Comparison of ENCODE assay signal across 12 cellular contexts in the genomic region with DNA sequence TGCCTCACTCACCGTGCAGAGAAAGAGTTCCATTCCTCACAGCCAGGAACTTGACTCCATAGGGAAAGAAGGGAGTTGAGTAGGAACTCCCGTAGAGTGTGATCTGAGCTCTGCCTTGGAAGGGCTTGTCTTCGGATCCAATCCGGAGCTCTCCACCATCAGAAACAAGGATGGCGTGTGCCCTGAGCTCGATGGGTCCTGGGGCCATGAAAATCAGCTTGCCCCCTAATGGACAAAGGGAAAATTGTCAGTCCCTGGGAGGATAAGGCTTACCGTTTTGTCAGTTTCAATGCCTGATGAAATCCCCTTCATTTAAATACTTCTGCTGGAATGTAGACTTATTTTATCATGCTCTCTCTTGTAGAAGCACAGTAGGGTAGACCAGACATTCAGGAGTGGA.
DNase-seq lines count a peak whose midpoint lies in the region; ATAC-seq, FAIRE-seq and TF ChIP-seq lines count a peak whose summit lies in the region.
"Had no signal": no experiment of that assay in that cellular context is flagged by ENCODE, and none has a peak within 500 bp of the region (broad histone marks: within the 10 kb centered on the region; RNA-seq: fewer than 3 reads in every experiment).

No MANE protein-coding gene starts in this region.

- no peak overlapping the region for H3K4ac ChIP-seq in mesenchymal stem cell (ENCODE audit: low read depth in 1 of 2, low read length in 2 of 2)

- H3K4me1 ChIP-seq in A673 (ENCODE audit: insufficient read depth, low read length, poor library complexity, severe bottlenecking), result no peaks in the 10 kb centered on the region
- H3K4me1 ChIP-seq in mesenchymal stem cell (ENCODE audit: control insufficient read depth, insufficient read depth, low read depth, low read length), result no peaks in the 10 kb centered on the region
- peaks cover 0 to 5% (median 0%) of the 10 kb centered on the region in 4 donors for H3K4me1 ChIP-seq in stomach

- H3K4me2 ChIP-seq in mesenchymal stem cell (ENCODE audit: low read length, poor library complexity, severe bottlenecking), result no peak overlapping the region

- no TSS peak for BruUV-seq in A673 (replicated peaks; lab: Mats Ljungman, UMichigan)

- no peak overlapping the region for H3K23ac ChIP-seq in mesenchymal stem cell (ENCODE audit: low read length in 2 of 2)

- H3K14ac ChIP-seq in mesenchymal stem cell (ENCODE audit: low read length in 2 of 2), result no peak overlapping the region

- DNase-seq in A673 (ENCODE audit: low spot score) (peak; percentile 43), LNCaP clone FGC (ENCODE audit: low read depth) (no peak), bronchial epithelial cell (ENCODE audit: low read depth) (peak; percentile 5), HTR-8/SVneo (ENCODE audit: insufficient read length, low spot score) (no peak), mesenchymal stem cell (no peak), stomach (no peak)
- DNase-seq: activated CD8-positive, alpha-beta T cell treated with anti-CD3 and anti-CD28 coated beads, Interleukin-2, amount 10 ng/mL, durations not matched to agents 7 days and 5 days; CD4-positive, alpha-beta T cell; NCI-H226 had no signal

- intact Hi-C loops in A673 (cut with micrococcal nuclease; ENCODE audit: unreplicated experiment) (no loop called here), stomach (cut with DNase I; ENCODE audit: low total_unique reads) (no loop called here)

- H3K4me3 ChIP-seq in A673 (ENCODE audit: low read depth, low read length, poor library complexity, severe bottlenecking) (no peak overlapping the region), LNCaP clone FGC (ENCODE audit: low read depth, low read length) (no peak overlapping the region), bronchial epithelial cell (ENCODE audit: low read depth, low read length) (no peak overlapping the region), mesenchymal stem cell (ENCODE audit: insufficient read depth in 1 of 2, low read depth in 1 of 2, low read length in 2 of 2) (no peak overlapping the region), stomach (no peak overlapping the region)
- H3K4me3 ChIP-seq: lung had no signal

- ATAC-seq in GM18868 (IDR thresholded peaks at IDR 0.05; ENCODE audit: unreplicated experiment) (peak; percentile 64), HG03196 (IDR thresholded peaks at IDR 0.05; ENCODE audit: unreplicated experiment) (no peak)
- ATAC-seq: activated CD8-positive, alpha-beta T cell treated with anti-CD3 and anti-CD28 coated beads, Interleukin-2, amount 10 ng/mL, durations not matched to agents 7 days and 5 days had no signal

- H2BK12ac ChIP-seq in mesenchymal stem cell (ENCODE audit: low read length in 2 of 2), result no peak overlapping the region

- CTCF ChIA-PET in A673 (lab: Charles Lee), result interaction anchor here (0.5 kb wide), 1 partner anchor 318 kb away, joined by 3 read pairs; no protein-coding TSS in a partner anchor

- TF ChIP-seq POLR2A in stomach (IDR thresholded peaks at IDR 0.05), result no peak

- H4K8ac ChIP-seq in mesenchymal stem cell (ENCODE audit: low read length), result no peak overlapping the region

- H3K36me3 ChIP-seq in A673 (ENCODE audit: insufficient read depth, low read length, poor library complexity, severe bottlenecking) (no peaks in the 10 kb centered on the region), bronchial epithelial cell (ENCODE audit: control insufficient read depth, insufficient read depth, low read length) (no peaks in the 10 kb centered on the region), mesenchymal stem cell (ENCODE audit: control insufficient read depth in 1 of 2, insufficient read depth in 2 of 2, low read depth in 1 of 2, low read length in 2 of 2) (no peaks in the 10 kb centered on the region), stomach (no peaks in the 10 kb centered on the region)

- FAIRE-seq in bronchial epithelial cell (lab: Jason Lieb, UNC) (no peak), HTR-8/SVneo (lab: Jason Lieb, UNC) (no peak)

- no peak overlapping the region for H2BK5ac ChIP-seq in mesenchymal stem cell (ENCODE audit: low read depth, low read length, poor library complexity, severe bottlenecking)

- H3K27me3 ChIP-seq in A673 (replicated peaks; ENCODE audit: insufficient read depth, low read depth, low read length, poor library complexity) (no peaks in the 10 kb centered on the region), bronchial epithelial cell (ENCODE audit: control insufficient read depth, insufficient read depth, low read length) (no peaks in the 10 kb centered on the region), mesenchymal stem cell (ENCODE audit: control insufficient read depth in 1 of 2, insufficient read depth in 1 of 2, low read length in 2 of 2) (no peaks in the 10 kb centered on the region), stomach (no peaks in the 10 kb centered on the region)

- no peak overlapping the region for H3K18ac ChIP-seq in mesenchymal stem cell (ENCODE audit: low read depth in 1 of 2, low read length in 2 of 2)

- H3K9me3 ChIP-seq in A673 (ENCODE audit: low read depth, low read length, poor library complexity, severe bottlenecking), result no peaks in the 10 kb centered on the region
- H3K9me3 ChIP-seq in mesenchymal stem cell (ENCODE audit: control insufficient read depth, low read length), result no peaks in the 10 kb centered on the region
- H3K9me3 ChIP-seq in stomach, result no peaks in the 10 kb centered on the region

- no peak overlapping the region for H2AFZ ChIP-seq in mesenchymal stem cell (ENCODE audit: low read depth, low read length)

- peak; percentile 52; the same call in 1 of the 2 replicates for TF ChIP-seq CTCF in A673 (conservative IDR thresholded peaks at IDR 0.05; ENCODE audit: low read depth, low read length)
- TF ChIP-seq CTCF in LNCaP clone FGC (IDR thresholded peaks at IDR 0.05; ENCODE audit: control insufficient read depth, extremely low read depth, insufficient read depth), result peak; percentile 53
- TF ChIP-seq CTCF in bronchial epithelial cell (IDR thresholded peaks at IDR 0.05; ENCODE audit: insufficient read depth, low read length, severe bottlenecking), result peak; percentile 38
- TF ChIP-seq CTCF in stomach (IDR thresholded peaks at IDR 0.05), result no peak

- H3K27ac ChIP-seq in A673 (ENCODE audit: low read depth, low read length, poor library complexity, severe bottlenecking) (no peak overlapping the region), mesenchymal stem cell (ENCODE audit: low read length, poor library complexity, severe bottlenecking) (no peak overlapping the region), stomach (no peak overlapping the region)

- H2AK5ac ChIP-seq in mesenchymal stem cell (ENCODE audit: low read length, severe bottlenecking), result no peak overlapping the region

- TF ChIP-seq EP300 in stomach (IDR thresholded peaks at IDR 0.05), result no peak

- H2BK15ac ChIP-seq in mesenchymal stem cell (ENCODE audit: low read depth, poor library complexity, severe bottlenecking), result no peak overlapping the region

- POLR2A ChIA-PET in A673 (lab: Charles Lee; ENCODE audit: low non-redundant PET), result no interaction called here

- no peaks in the 10 kb centered on the region for H3K79me1 ChIP-seq in mesenchymal stem cell (replicated peaks; ENCODE audit: low read length, poor library complexity, severe bottlenecking)

- no peak overlapping the region for H2BK120ac ChIP-seq in mesenchymal stem cell (ENCODE audit: low read depth, low read length)

- no peak overlapping the region for H3K9ac ChIP-seq in mesenchymal stem cell (ENCODE audit: low read length)

- 56% methylated on average over 7 of the region's 7 CpGs for WGBS in mesenchymal stem cell
- 57 to 80% (median 77%) methylated on average over 7 of the region's 7 CpGs for WGBS in stomach, 5 donors

- no peak overlapping the region for H4K91ac ChIP-seq in mesenchymal stem cell (ENCODE audit: low read length)

Comparison
In these comparisons a context has a peak if more than half of its experiments do, and no peak if none do; other contexts are left out.
1. DNase-seq: peak in A673 (single experiment) and bronchial epithelial cell (single experiment); none in LNCaP clone FGC (single experiment), HTR-8/SVneo (single experiment), mesenchymal stem cell (single experiment) and stomach (single experiment).
2. CTCF ChIP-seq: peak in A673 (single experiment), LNCaP clone FGC (single experiment) and bronchial epithelial cell (single experiment); none in stomach (0 of 7).